ENCODE assay signal across 15 cellular contexts in genomic region chr17:38891441-38891840, GRCh38. TPM values are rescaled to one million over a fixed set of nuclear protein-coding genes. Genes with fewer than 3 reads are reported as not detected.
DNase-seq lines count a peak whose midpoint lies in the region; ATAC-seq and TF ChIP-seq lines count a peak whose summit lies in the region.
"Had no signal": no experiment of that assay in that cellular context is flagged by ENCODE, and none has a peak within 500 bp of the region (broad histone marks: within the 10 kb centered on the region; RNA-seq: fewer than 3 reads in every experiment).

No MANE protein-coding gene starts in this region.

- H3K27me3 Mint-ChIP-seq in CD4-positive, CD25-positive, alpha-beta regulatory T cell: no peaks in the 10 kb centered on the region
- H3K27me3 Mint-ChIP-seq in HFFc6 (ENCODE audit: insufficient read depth) (peaks cover under 1% of the 10 kb centered on the region), natural killer cell (ENCODE audit: low read depth in 2 of 2) (no peaks in the 10 kb centered on the region), Caco-2 (ENCODE audit: insufficient read depth, unreplicated experiment) (no peaks in the 10 kb centered on the region)
- H3K27me3 Mint-ChIP-seq in activated T-helper 17 cell treated with anti-CD3 and anti-CD28 coated beads, Interleukin-2, amount 50 U/mL, for 72 hours: no peaks in the 10 kb centered on the region

- ATAC-seq in CD4-positive, CD25-positive, alpha-beta regulatory T cell (ENCODE audit: low read depth in 2 of 2): peak; percentile 29 to 34
- no peak for ATAC-seq in activated T-helper 17 cell treated with anti-CD3 and anti-CD28 coated beads, Interleukin-2, amount 50 U/mL, for 72 hours (replicated peaks)
- ATAC-seq in natural killer cell: no peak
- no peak for ATAC-seq in GM18498 (IDR thresholded peaks at IDR 0.05; ENCODE audit: unreplicated experiment)
- ATAC-seq: Panc1 had no signal

- intact Hi-C loops in natural killer cell (cut with micrococcal nuclease): no loop called here
- intact Hi-C loops in Caco-2 (cut with micrococcal nuclease; ENCODE audit: unreplicated experiment): no loop called here

- TF ChIP-seq CTCF in HFFc6 (IDR thresholded peaks at IDR 0.05) (no peak), natural killer cell (IDR thresholded peaks at IDR 0.05) (no peak), Caco-2 (IDR thresholded peaks at IDR 0.05; ENCODE audit: insufficient read depth in 1 of 2, low read depth in 1 of 2, low read length in 1 of 2, severe bottlenecking in 1 of 2, unreplicated experiment in 1 of 2) (no peak)

- H3K27ac ChIP-seq in CD4-positive, CD25-positive, alpha-beta regulatory T cell (ENCODE audit: insufficient read depth, low read length, poor library complexity, severe bottlenecking): peak overlapping the region; percentile 37
- H3K27ac ChIP-seq: parathyroid adenoma had no signal

- H3K9me3 ChIP-seq in CD4-positive, CD25-positive, alpha-beta regulatory T cell (ENCODE audit: control insufficient read depth in 2 of 2, low read length in 2 of 2): no peaks in the 10 kb centered on the region
- H3K9me3 ChIP-seq in Caco-2: no peaks in the 10 kb centered on the region

- H3K36me3 ChIP-seq in CD4-positive, CD25-positive, alpha-beta regulatory T cell (ENCODE audit: control insufficient read depth, insufficient read depth, low read length): peaks cover 63% of the 10 kb centered on the region
- peaks cover 4% of the 10 kb centered on the region for H3K36me3 ChIP-seq in Caco-2 (ENCODE audit: control insufficient read depth, insufficient read depth, low read length)

- no peaks in the 10 kb centered on the region for H3K27me3 ChIP-seq in CD4-positive, CD25-positive, alpha-beta regulatory T cell (ENCODE audit: control insufficient read depth, insufficient read depth, low read length)
- H3K27me3 ChIP-seq in Caco-2 (replicated peaks; ENCODE audit: control insufficient read depth, insufficient read depth, low read length): no peaks in the 10 kb centered on the region

- no peak overlapping the region for H3K4me3 ChIP-seq in CD4-positive, CD25-positive, alpha-beta regulatory T cell (ENCODE audit: low read depth, low read length)
- H3K4me3 ChIP-seq in Caco-2 (ENCODE audit: low read depth, low read length): no peak overlapping the region
- H3K4me3 ChIP-seq: smooth muscle cell had no signal

- H3K4me1 ChIP-seq in CD4-positive, CD25-positive, alpha-beta regulatory T cell (ENCODE audit: control insufficient read depth, insufficient read depth, low read length, poor library complexity, severe bottlenecking): peaks cover 74% of the 10 kb centered on the region
- peaks cover 2% of the 10 kb centered on the region; the same call in 1 of the 2 replicates for H3K4me1 ChIP-seq in Caco-2
- H3K4me1 ChIP-seq: parathyroid adenoma had no signal

- no TSS peak for BruUV-seq in Caco-2 (replicated peaks; lab: Mats Ljungman, UMichigan)

- POLR2A ChIA-PET in Caco-2 (lab: Charles Lee): no interaction called here

- DNase-seq in CD4-positive, CD25-positive, alpha-beta regulatory T cell: peak in 1 of 3 donors; percentile 30
- DNase-seq in HFFc6: no peak
- no peak for DNase-seq in natural killer cell
- DNase-seq in effector CD8-positive, alpha-beta T cell (lab: John Stamatoyannopoulos, UW): no peak
- DNase-seq in Caco-2: no peak
- no peak for DNase-seq in NCI-H748 (lab: John Stamatoyannopoulos, UW; ENCODE audit: unreplicated experiment)
- DNase-seq: KG1, NCI-H1417, substantia nigra had no signal

- peaks cover 12% of the 10 kb centered on the region for H3K36me3 Mint-ChIP-seq in CD4-positive, CD25-positive, alpha-beta regulatory T cell
- H3K36me3 Mint-ChIP-seq in HFFc6 (ENCODE audit: low read depth) (peaks cover 14% of the 10 kb centered on the region; the same call in 1 of the 2 replicates), natural killer cell (no peaks in the 10 kb centered on the region), Caco-2 (ENCODE audit: insufficient read depth, unreplicated experiment) (peaks cover 82% of the 10 kb centered on the region)
- peaks cover 84% of the 10 kb centered on the region for H3K36me3 Mint-ChIP-seq in activated T-helper 17 cell treated with anti-CD3 and anti-CD28 coated beads, Interleukin-2, amount 50 U/mL, for 72 hours (ENCODE audit: low read depth)

- peaks cover 6 to 83% (median 29%) of the 10 kb centered on the region in 4 donors for H3K4me1 Mint-ChIP-seq in CD4-positive, CD25-positive, alpha-beta regulatory T cell
- H3K4me1 Mint-ChIP-seq in HFFc6 (ENCODE audit: low read depth) (peaks cover 16% of the 10 kb centered on the region), natural killer cell (peaks cover 82 to 87% of the 10 kb centered on the region in 2 donors), Caco-2 (ENCODE audit: low read depth, unreplicated experiment) (no peaks in the 10 kb centered on the region)
- peaks cover 23% of the 10 kb centered on the region for H3K4me1 Mint-ChIP-seq in activated T-helper 17 cell treated with anti-CD3 and anti-CD28 coated beads, Interleukin-2, amount 50 U/mL, for 72 hours

- H3K4me3 Mint-ChIP-seq in CD4-positive, CD25-positive, alpha-beta regulatory T cell: peak overlapping the region in 3 of 4 donors; percentile 39 to 74 (median 48)
- H3K4me3 Mint-ChIP-seq in HFFc6 (no peak overlapping the region), natural killer cell (peak overlapping the region; percentile 70), Caco-2 (ENCODE audit: unreplicated experiment) (no peak overlapping the region)
- peak overlapping the region; percentile 58 for H3K4me3 Mint-ChIP-seq in activated T-helper 17 cell treated with anti-CD3 and anti-CD28 coated beads, Interleukin-2, amount 50 U/mL, for 72 hours
- H3K4me3 Mint-ChIP-seq: mesothelial cell of epicardium had no signal

- H3K9me3 Mint-ChIP-seq in CD4-positive, CD25-positive, alpha-beta regulatory T cell: no peaks in the 10 kb centered on the region
- H3K9me3 Mint-ChIP-seq in HFFc6 (no peaks in the 10 kb centered on the region), natural killer cell (no peaks in the 10 kb centered on the region), Caco-2 (ENCODE audit: unreplicated experiment) (no peaks in the 10 kb centered on the region)
- H3K9me3 Mint-ChIP-seq in activated T-helper 17 cell treated with anti-CD3 and anti-CD28 coated beads, Interleukin-2, amount 50 U/mL, for 72 hours: no peaks in the 10 kb centered on the region
- H3K9me3 Mint-ChIP-seq: mesothelial cell of epicardium had no signal

- CTCF ChIA-PET in Caco-2 (lab: Charles Lee): interaction anchor here (0.5 kb wide), 1 partner anchor 594 kb away, joined by 4 read pairs; no protein-coding TSS in a partner anchor

- peak overlapping the region; percentile 78 to 97 (median 91) for H3K27ac Mint-ChIP-seq in CD4-positive, CD25-positive, alpha-beta regulatory T cell
- H3K27ac Mint-ChIP-seq in HFFc6 (peak overlapping the region; percentile 48; the same call in 1 of the 2 replicates), natural killer cell (peak overlapping the region; percentile 90 to 92), Caco-2 (ENCODE audit: unreplicated experiment) (no peak overlapping the region)
- H3K27ac Mint-ChIP-seq in activated T-helper 17 cell treated with anti-CD3 and anti-CD28 coated beads, Interleukin-2, amount 50 U/mL, for 72 hours: peak overlapping the region; percentile 84
- H3K27ac Mint-ChIP-seq: mesothelial cell of epicardium had no signal

RNA-seq across cellular contexts. Expression of gene LASP1, which starts 21.6 kb away (rescaled TPM):
- total RNA-seq in CD4-positive, CD25-positive, alpha-beta regulatory T cell: 154 TPM
- polyA plus RNA-seq in CD4-positive, CD25-positive, alpha-beta regulatory T cell: 10 to 100 TPM; 50.3 to 77.3 (median 62.8) TPM
- total RNA-seq in HFFc6 (2021; fragmentation: NEBNext Ultra II Directional; extraction: Animal tissue kit (Norgen Biotek cat#: 25700)): 100 to 1,000 TPM; 428 to 517 (median 484) TPM
- total RNA-seq in activated T-helper 17 cell treated with anti-CD3 and anti-CD28 coated beads, Interleukin-2, amount 50 U/mL, for 72 hours: 100 to 1,000 TPM; 116 to 172 TPM
- total RNA-seq in natural killer cell: 100 to 1,000 TPM; 293 to 363 (median 340) TPM
- 137 and 143 TPM in 2 replicates for total RNA-seq in Caco-2 (2022)

RNA-seq across cellular contexts. Expression of gene RPL23, which starts 37.9 kb away (rescaled TPM):
- 1,411 TPM for total RNA-seq in CD4-positive, CD25-positive, alpha-beta regulatory T cell
- 1,000 to 10,000 TPM; 1,034 to 1,357 (median 1,206) TPM for polyA plus RNA-seq in CD4-positive, CD25-positive, alpha-beta regulatory T cell
- 1,000 to 10,000 TPM; 1,099 to 1,402 (median 1,310) TPM for total RNA-seq in HFFc6 (2021; fragmentation: NEBNext Ultra II Directional; extraction: Animal tissue kit (Norgen Biotek cat#: 25700))
- 1,000 to 10,000 TPM; 1,686 to 2,077 TPM for total RNA-seq in activated T-helper 17 cell treated with anti-CD3 and anti-CD28 coated beads, Interleukin-2, amount 50 U/mL, for 72 hours
- total RNA-seq in natural killer cell: 100 to 1,000 TPM; 752 to 934 (median 923) TPM
- 2,216 and 2,327 TPM in 2 replicates for total RNA-seq in Caco-2 (2022)

Comparison
In these comparisons a context has a peak if more than half of its experiments do, and no peak if none do; other contexts are left out.
1. ATAC-seq: peak in CD4-positive, CD25-positive, alpha-beta regulatory T cell (2 of 2); none in activated T-helper 17 cell treated with anti-CD3 and anti-CD28 coated beads, Interleukin-2, amount 50 U/mL, for 72 hours (single experiment), natural killer cell (0 of 3) and GM18498 (single experiment).
2. H3K4me3 Mint-ChIP-seq: peak in CD4-positive, CD25-positive, alpha-beta regulatory T cell (3 of 4), activated T-helper 17 cell treated with anti-CD3 and anti-CD28 coated beads, Interleukin-2, amount 50 U/mL, for 72 hours (single experiment) and natural killer cell (single experiment); none in HFFc6 (single experiment) and Caco-2 (single experiment).